Comparison of ENCODE assay signal across 14 cellular contexts in the genomic region with DNA sequence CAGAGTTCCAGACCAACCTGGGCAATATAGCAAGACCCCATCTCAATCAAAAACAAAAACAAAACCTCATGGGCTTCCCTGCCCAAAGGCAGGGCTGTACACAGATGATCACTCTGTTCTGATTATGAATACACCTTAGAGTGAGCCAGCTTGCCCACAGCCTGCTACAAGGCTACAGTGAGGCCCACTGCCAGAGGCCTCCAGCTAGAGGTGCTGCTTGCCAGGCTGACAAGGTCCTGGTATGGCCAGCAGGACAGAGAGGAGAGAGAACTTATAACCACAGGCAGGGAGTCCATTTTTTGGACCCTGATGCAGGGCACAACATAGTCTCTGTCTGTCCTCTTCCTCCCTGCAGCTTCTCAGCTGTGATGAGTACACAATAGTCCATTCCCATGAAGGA. TPM values are rescaled to one million over a fixed set of nuclear protein-coding genes. Genes with fewer than 3 reads are reported as not detected.
"Had no signal": no experiment of that assay in that cellular context is flagged by ENCODE, and none has a peak within 500 bp of the region (broad histone marks: within the 10 kb centered on the region; RNA-seq: fewer than 3 reads in every experiment).

No MANE protein-coding gene starts in this region.

- H3K4me3 Mint-ChIP-seq: memory B cell; nephron; stimulated activated naive CD8-positive, alpha-beta T cell treated with anti-CD3 and anti-CD28 coated beads, Interleukin-15, Interleukin-2, amounts not matched to agents 100 ng/mL and 50 ng/mL, for 24 hours had no signal

- DNase-seq: activated gamma-delta T cell treated with Interleukin-2 at 50 U/mL for 16 hours; activated T-cell treated with anti-CD3 and anti-CD28 coated beads for 4 hours; cortex of kidney; stimulated activated CD4-positive, alpha-beta T cell treated with anti-CD3 and anti-CD28 coated beads, Interleukin-4, amount 100 ng/mL, for 1 hour; stimulated activated CD8-positive, alpha-beta memory T cell treated with anti-CD3 and anti-CD28 coated beads, Interleukin-4, amount 100 ng/mL, for 48 hours; T1000 had no signal

- H3K27me3 ChIP-seq: cardiac muscle cell had no signal

- H3K27ac Mint-ChIP-seq: memory B cell; nephron; stimulated activated naive CD8-positive, alpha-beta T cell treated with anti-CD3 and anti-CD28 coated beads, Interleukin-15, Interleukin-2, amounts not matched to agents 100 ng/mL and 50 ng/mL, for 24 hours had no signal

- H3K27ac ChIP-seq: cardiac muscle cell had no signal

- H3K27me3 Mint-ChIP-seq: memory B cell; stimulated activated naive CD8-positive, alpha-beta T cell treated with anti-CD3 and anti-CD28 coated beads, Interleukin-15, Interleukin-2, amounts not matched to agents 100 ng/mL and 50 ng/mL, for 24 hours had no signal

- H3K9me3 Mint-ChIP-seq: memory B cell; nephron; stimulated activated naive CD8-positive, alpha-beta T cell treated with anti-CD3 and anti-CD28 coated beads, Interleukin-15, Interleukin-2, amounts not matched to agents 100 ng/mL and 50 ng/mL, for 24 hours had no signal

- H3K4me3 ChIP-seq: cardiac muscle cell had no signal

- H3K4me1 Mint-ChIP-seq: memory B cell, nephron had no signal

RNA-seq across cellular contexts. Expression of gene FER1L5, which starts 46.0 kb away (rescaled TPM):
- total RNA-seq: activated CD8-positive, alpha-beta memory T cell treated with anti-CD3 and anti-CD28 coated beads for 36 hours; glomerular endothelial cell; omental fat pad; pulmonary artery endothelial cell had no signal
